In the genomic region with DNA sequence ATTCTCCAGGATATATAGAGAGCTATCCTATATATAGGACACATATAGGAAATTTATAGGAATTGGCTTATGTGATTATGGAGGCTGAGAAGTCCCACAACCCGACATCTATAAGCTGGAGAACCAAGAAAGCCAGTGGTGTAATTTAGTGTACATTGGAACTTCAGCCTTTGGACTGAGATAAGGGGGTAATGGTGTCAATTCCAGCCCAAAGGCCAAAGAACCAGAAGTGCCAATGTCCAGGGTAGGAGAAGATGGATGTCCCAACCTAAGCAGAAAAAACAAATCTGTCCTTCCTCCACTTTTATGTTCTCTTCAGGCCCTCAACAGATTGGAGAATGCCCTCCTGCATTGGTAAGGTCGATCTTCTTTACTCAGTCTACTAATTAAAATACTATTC, we compare ENCODE assay signal across 28 cellular contexts.
"Had no signal": no experiment of that assay in that cellular context is flagged by ENCODE, and none has a peak within 500 bp of the region (broad histone marks: within the 10 kb centered on the region; RNA-seq: fewer than 3 reads in every experiment).

No MANE protein-coding gene starts in this region.

- ATAC-seq: activated CD4-positive, alpha-beta T cell treated with anti-CD3 and anti-CD28 coated beads for 36 hours; activated CD8-positive, alpha-beta memory T cell treated with anti-CD3 and anti-CD28 coated beads, Interleukin-2, amount 10 ng/mL, durations not matched to agents 7 days and 5 days; activated CD8-positive, alpha-beta T cell treated with anti-CD3 and anti-CD28 coated beads, Interleukin-2, amount 10 ng/mL, durations not matched to agents 7 days and 5 days; activated naive CD4-positive, alpha-beta T cell treated with anti-CD3 and anti-CD28 coated beads, Interleukin-2, amount 50 U/mL, for 72 hours; activated T-cell treated with anti-CD3 and anti-CD28 coated beads, Interleukin-2, amount 50 U/mL, for 72 hours; effector memory CD8-positive, alpha-beta T cell; foreskin keratinocyte; gastrocnemius medialis; T-helper 17 cell had no signal

- H3K4me1 ChIP-seq: foreskin keratinocyte had no signal

- DNase-seq: activated CD4-positive, alpha-beta memory T cell treated with anti-CD3 and anti-CD28 coated beads for 36 hours; activated CD4-positive, alpha-beta T cell treated with anti-CD3 and anti-CD28 coated beads for 36 hours; activated CD4-positive, alpha-beta T cell treated with anti-CD3 and anti-CD28 coated beads, Interleukin-2, amount 10 ng/mL, durations not matched to agents 24 days and 14 days; activated CD4-positive, CD25-positive, alpha-beta regulatory T cell; activated CD4-positive, CD25-positive, alpha-beta regulatory T cell treated with anti-CD3 and anti-CD28 coated beads, Interleukin-2, amount 50 U/mL, for 72 hours; activated CD8-positive, alpha-beta memory T cell treated with anti-CD3 and anti-CD28 coated beads, Interleukin-2, amount 10 ng/mL, durations not matched to agents 7 days and 5 days; activated CD8-positive, alpha-beta memory T cell treated with anti-CD3 and anti-CD28 coated beads, Interleukin-2, amount 50 U/mL, for 48 hours; activated CD8-positive, alpha-beta T cell treated with anti-CD3 and anti-CD28 coated beads, Interleukin-2, amount 10 ng/mL, durations not matched to agents 7 days and 5 days; activated gamma-delta T cell; activated naive CD4-positive, alpha-beta T cell; activated naive CD4-positive, alpha-beta T cell treated with anti-CD3 and anti-CD28 coated beads, Interleukin-2, amount 10 ng/mL, durations not matched to agents 7 days and 5 days; activated naive CD8-positive, alpha-beta T cell treated with anti-CD3 and anti-CD28 coated beads, Interleukin-2, amount 10 ng/mL, durations not matched to agents 7 days and 5 days; activated T-cell treated with anti-CD3 and anti-CD28 coated beads for 4 hours; activated T-cell treated with anti-CD3 and anti-CD28 coated beads, Interleukin-2, amount 50 U/mL, for 24 hours; activated T-cell treated with anti-CD3 and anti-CD28 coated beads, Interleukin-2, amount 50 U/mL, for 72 hours; cortex of kidney; dermis blood vessel endothelial cell; effector CD4-positive, alpha-beta T cell; effector memory CD8-positive, alpha-beta T cell; erythroblast; foreskin keratinocyte; gastrocnemius medialis; T-helper 1 cell; T-helper 17 cell; T1000 had no signal

- H3K36me3 ChIP-seq: ascending aorta, esophagus muscularis mucosa, gastrocnemius medialis had no signal

- H3K4me3 ChIP-seq: ascending aorta, esophagus muscularis mucosa, gastrocnemius medialis had no signal

- H3K27me3 ChIP-seq: ascending aorta, esophagus muscularis mucosa, gastrocnemius medialis had no signal

- H3K27ac ChIP-seq: esophagus muscularis mucosa, foreskin keratinocyte had no signal

- H3K9me3 ChIP-seq: ascending aorta, esophagus muscularis mucosa, gastrocnemius medialis had no signal
